1 cellular context compared by ENCODE assay signal in genomic region chr9:121499427-121500164, GRCh38.
TF ChIP-seq lines count a peak whose summit lies in the region.

GGTA1 (minus strand) TSS chr9:121499844; CDS start chr9:121467922, 31,922 bp downstream.

TF ChIP-seq in GM12878, 131 proteins besides CTCF, POLR2A, EP300 and RAD21 (continued from another document):
- TF ChIP-seq CUX1 (IDR thresholded peaks at IDR 0.05; ENCODE audit: insufficient replicate concordance, low read depth, low read length) (no peak), SUZ12 (IDR thresholded peaks at IDR 0.05; ENCODE audit: unreplicated experiment) (peak; percentile 89), HDAC6 (IDR thresholded peaks at IDR 0.05; ENCODE audit: unreplicated experiment) (peak; percentile 60), RB1 (IDR thresholded peaks at IDR 0.05; ENCODE audit: borderline replicate concordance) (no peak), HCFC1 (IDR thresholded peaks at IDR 0.05; ENCODE audit: low read length) (no peak)
